Comparison of ENCODE assay signal across 8 cellular contexts in the genomic region with DNA sequence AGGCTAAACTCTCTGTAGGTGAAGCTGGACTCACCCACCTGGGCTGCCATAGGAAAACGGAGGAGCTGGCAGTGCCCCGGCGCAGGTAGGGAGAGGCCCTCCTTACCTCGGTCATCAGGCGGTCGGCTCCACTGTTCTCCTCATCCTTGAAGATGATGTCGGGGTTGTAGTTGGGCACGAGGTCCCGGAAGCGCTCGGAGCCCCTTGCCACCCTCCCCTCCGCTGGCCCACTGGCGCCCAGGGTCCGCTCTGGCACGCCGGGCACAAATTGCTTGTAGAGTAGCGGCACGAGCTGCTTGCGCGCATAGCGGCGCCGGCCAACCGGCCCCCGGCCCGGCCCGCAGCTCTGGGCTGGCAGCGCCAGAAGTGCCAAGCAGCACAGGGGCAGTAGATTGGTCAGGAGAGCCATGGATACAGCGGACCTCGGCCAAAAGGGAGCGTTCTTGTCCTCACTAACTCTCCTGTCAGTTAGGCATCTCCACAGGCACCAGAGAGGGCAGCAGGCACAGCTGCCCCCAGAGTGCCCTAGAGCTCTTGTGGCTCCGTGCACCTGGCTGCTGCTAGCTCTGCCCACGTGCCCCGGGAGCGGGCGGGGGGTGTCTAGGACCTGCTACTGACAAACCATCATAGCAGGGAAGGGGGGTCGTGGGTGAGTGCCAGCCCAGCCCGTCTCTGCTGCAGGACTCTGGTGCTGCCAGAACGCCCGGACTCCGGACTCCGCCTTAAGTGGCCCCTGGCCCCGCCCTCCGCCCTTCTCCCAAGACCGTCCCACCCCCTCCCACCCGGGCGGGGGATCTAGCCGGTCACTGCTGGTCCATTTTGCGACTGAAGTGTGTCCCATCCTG. TPM values are rescaled to one million over a fixed set of nuclear protein-coding genes. Genes with fewer than 3 reads are reported as not detected.
DNase-seq lines count a peak whose midpoint lies in the region; ATAC-seq, FAIRE-seq and TF ChIP-seq lines count a peak whose summit lies in the region.

A gene (minus strand): TSS at position 698 of the 845 bp plus-strand sequence. CDS start 289 bp downstream, at position 409.

- CTCF ChIA-PET in HEK293 (lab: Yijun Ruan, JAX): interaction anchor here (0.6 to 5.0 kb wide), 11 partner anchors 8 to 170 kb away, joined by 3 to 74 read pairs (median 3); a partner anchor contains a TSS

- no peak for TF ChIP-seq POLR2A in GM18505 (IDR thresholded peaks at IDR 0.05; ENCODE audit: borderline replicate concordance, extremely low read depth, insufficient read depth, insufficient read length)

- DNase-seq in OCI-M1 (lab: John Stamatoyannopoulos, UW) (peak; percentile 72), Right ventricle myocardium superior (peak; percentile 63), sciatic nerve (ENCODE audit: low spot score) (peak; percentile 86), HTR-8/SVneo (ENCODE audit: insufficient read length, low spot score) (no peak)
- no peak for DNase-seq in activated effector memory CD4-positive, alpha-beta T cell treated with anti-CD3 and anti-CD28 coated beads, Interleukin-2, amount 50 U/mL, for 16 hours

- peaks cover 5 to 38% of the 10 kb centered on the region in 2 experiments; a peak in 2 of 3 replicates for H3K36me3 ChIP-seq in HEK293 (ENCODE audit: control insufficient read depth in 2 of 2, insufficient read depth in 1 of 2, low read length in 2 of 2)

- no peak within 1 kb of the TSS for H3K4me3 ChIP-seq in HEK293 (ENCODE audit: low read depth, low read length)

- no peak for TF ChIP-seq CTCF in HEK293 (tag by site-specific recombination; IDR thresholded peaks at IDR 0.05)

- H3K27ac ChIP-seq in HEK293 (ENCODE audit: extremely low read depth, low read depth, low read length): no peak within 1 kb of the TSS

- POLR2A ChIA-PET in HEK293 (lab: Yijun Ruan, JAX): interaction anchor here (1.0 to 4.8 kb wide), 3 partner anchors 17 to 37 kb away, joined by 3 to 28 read pairs (median 12); a partner anchor contains a TSS

- intact Hi-C loops in Right ventricle myocardium superior (cut with DNase I): no loop called here
- intact Hi-C loops in sciatic nerve (cut with DNase I): no loop called here

- no peaks in the 10 kb centered on the region for H3K9me3 ChIP-seq in HEK293 (ENCODE audit: control insufficient read depth, insufficient read depth, low read depth, low read length)

- no peaks in the 10 kb centered on the region for H3K4me1 ChIP-seq in HEK293 (ENCODE audit: control insufficient read depth, insufficient read depth, low read length)

- peak; percentile 31 for ATAC-seq in Right ventricle myocardium superior (ENCODE audit: poor library complexity)
- peak; percentile 43 for ATAC-seq in sciatic nerve
- ATAC-seq in GM18505 (IDR thresholded peaks at IDR 0.05; ENCODE audit: unreplicated experiment): no peak
- ATAC-seq in HG02981 (IDR thresholded peaks at IDR 0.05; ENCODE audit: unreplicated experiment): no peak

- FAIRE-seq in HTR-8/SVneo (lab: Jason Lieb, UNC): no peak

TF ChIP-seq in HEK293, 187 proteins besides CTCF, POLR2A, EP300 and RAD21:
- TF ChIP-seq ZNF341 (tag by site-specific recombination; IDR thresholded peaks at IDR 0.05; ENCODE audit: low read depth): peak; percentile 57
- TF ChIP-seq KLF1 (tag by site-specific recombination; IDR thresholded peaks at IDR 0.05): peak; percentile 68
- no peak for TF ChIP-seq ZNF324 (tag by site-specific recombination; IDR thresholded peaks at IDR 0.05)
- no peak for TF ChIP-seq ZNF211 (tag by site-specific recombination; IDR thresholded peaks at IDR 0.05; ENCODE audit: low read depth)
- TF ChIP-seq, protein P1, sequence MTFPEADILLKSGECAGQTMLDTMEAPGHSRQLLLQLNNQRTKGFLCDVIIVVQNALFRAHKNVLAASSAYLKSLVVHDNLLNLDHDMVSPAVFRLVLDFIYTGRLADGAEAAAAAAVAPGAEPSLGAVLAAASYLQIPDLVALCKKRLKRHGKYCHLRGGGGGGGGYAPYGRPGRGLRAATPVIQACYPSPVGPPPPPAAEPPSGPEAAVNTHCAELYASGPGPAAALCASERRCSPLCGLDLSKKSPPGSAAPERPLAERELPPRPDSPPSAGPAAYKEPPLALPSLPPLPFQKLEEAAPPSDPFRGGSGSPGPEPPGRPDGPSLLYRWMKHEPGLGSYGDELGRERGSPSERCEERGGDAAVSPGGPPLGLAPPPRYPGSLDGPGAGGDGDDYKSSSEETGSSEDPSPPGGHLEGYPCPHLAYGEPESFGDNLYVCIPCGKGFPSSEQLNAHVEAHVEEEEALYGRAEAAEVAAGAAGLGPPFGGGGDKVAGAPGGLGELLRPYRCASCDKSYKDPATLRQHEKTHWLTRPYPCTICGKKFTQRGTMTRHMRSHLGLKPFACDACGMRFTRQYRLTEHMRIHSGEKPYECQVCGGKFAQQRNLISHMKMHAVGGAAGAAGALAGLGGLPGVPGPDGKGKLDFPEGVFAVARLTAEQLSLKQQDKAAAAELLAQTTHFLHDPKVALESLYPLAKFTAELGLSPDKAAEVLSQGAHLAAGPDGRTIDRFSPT (tag by site-specific recombination; IDR thresholded peaks at IDR 0.05): no peak
- TF ChIP-seq ZNF707 (tag by site-specific recombination; IDR thresholded peaks at IDR 0.05): no peak
- no peak for TF ChIP-seq ZNF138 (tag by site-specific recombination; IDR thresholded peaks at IDR 0.05; ENCODE audit: borderline replicate concordance)
TF ChIP-seq in HEK293: peak in this region for 2.

RNA-seq across cellular contexts. Expression of the gene that starts here (rescaled TPM):
- total RNA-seq in Right ventricle myocardium superior: 0.32 TPM
- total RNA-seq in sciatic nerve: 54.5 TPM

Comparison
In these comparisons a context has a peak if more than half of its experiments do, and no peak if none do; other contexts are left out.
1. RNA of the gene that starts here (total RNA-seq): 54.5 TPM in sciatic nerve (single experiment); 0.32 TPM in Right ventricle myocardium superior (single experiment); every median in the first group is over 10 times any median in the second.
2. Peak in DNase-seq and ATAC-seq in Right ventricle myocardium superior; RNA of the gene not detected or under 1 TPM.
3. DNase-seq: peak in OCI-M1 (single experiment) and sciatic nerve (single experiment); none in activated effector memory CD4-positive, alpha-beta T cell treated with anti-CD3 and anti-CD28 coated beads, Interleukin-2, amount 50 U/mL, for 16 hours (single experiment) and HTR-8/SVneo (single experiment).